Comparison of ENCODE assay signal across 8 cellular contexts in the genomic region with DNA sequence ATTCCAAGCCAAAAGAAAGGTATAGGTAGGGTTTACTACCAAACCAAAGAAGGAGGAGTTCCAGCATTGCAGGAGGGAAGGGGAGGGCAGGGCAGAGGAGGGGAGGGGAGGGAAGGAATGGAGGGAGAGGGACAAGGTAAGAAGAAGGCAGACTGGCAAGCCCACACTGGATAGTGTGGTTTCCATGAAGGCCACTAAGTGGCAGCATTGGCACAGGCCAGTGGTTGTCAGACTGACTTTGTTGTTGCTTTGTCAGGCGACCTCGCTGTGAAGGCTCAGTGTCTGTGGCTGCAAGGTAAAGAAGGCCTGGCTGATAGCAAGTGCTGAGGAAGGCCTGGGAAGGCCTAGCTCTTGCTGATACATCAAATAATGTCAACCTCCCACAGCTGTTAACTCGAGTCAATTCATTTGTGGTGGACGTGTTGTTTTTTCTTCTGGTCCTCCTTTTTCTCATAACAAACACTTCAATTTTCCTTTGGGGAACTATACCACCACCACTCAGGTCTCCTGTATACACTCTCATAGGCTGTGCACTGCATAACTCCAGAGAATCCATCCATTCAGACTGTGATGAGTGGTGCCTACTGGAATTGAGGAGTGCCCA. TPM values are rescaled to one million over a fixed set of nuclear protein-coding genes. Genes with fewer than 3 reads are reported as not detected.
DNase-seq lines count a peak whose midpoint lies in the region; ATAC-seq and TF ChIP-seq lines count a peak whose summit lies in the region.

No MANE protein-coding gene starts in this region.

- no peak overlapping the region for H3K27ac Mint-ChIP-seq in T-helper 17 cell

- no peaks in the 10 kb centered on the region for H3K27me3 ChIP-seq in kidney epithelial cell (ENCODE audit: control insufficient read depth, insufficient read depth, low read length)

- no peak overlapping the region for H3K4me3 Mint-ChIP-seq in T-helper 17 cell

- no peaks in the 10 kb centered on the region for H3K36me3 Mint-ChIP-seq in T-helper 17 cell (ENCODE audit: low read depth)

- DNase-seq in NCI-H2081 (lab: John Stamatoyannopoulos, UW) = peak; percentile 53 to 75
- DNase-seq in NCI-H2081 treated with DMSO at 0.1 percent for 48 hours (lab: John Stamatoyannopoulos, UW) = no peak
- DNase-seq in NCI-H1417 (lab: John Stamatoyannopoulos, UW) = peak; percentile 21 to 72 (median 50)
- DNase-seq in T-helper 17 cell = peak in 1 of 3 donors; percentile 21
- DNase-seq in T47D (ENCODE audit: low read depth in 1 of 2, low spot score in 1 of 2) = peak; percentile 72 to 87
- no peak for DNase-seq in kidney epithelial cell (ENCODE audit: low read depth)
- peak; percentile 21 to 28 for DNase-seq in stimulated activated CD4-positive, alpha-beta T cell treated with anti-CD3 and anti-CD28 coated beads, Interleukin-4, amount 100 ng/mL, for 48 hours (ENCODE audit: low read depth in 2 of 2)

- no peak overlapping the region for H3K4me3 ChIP-seq in kidney epithelial cell (ENCODE audit: low read depth, low read length)

- H3K36me3 ChIP-seq in kidney epithelial cell (ENCODE audit: control insufficient read depth, insufficient read depth, low read length) = no peaks in the 10 kb centered on the region

- in situ Hi-C loops in T47D (cut with HindIII; ENCODE audit: low pct_unique_long_range_greater_than_20kb, low sequenced_read_pairs) = no loop called here

- ATAC-seq in T-helper 17 cell (peak; percentile 76), GM21576 (IDR thresholded peaks at IDR 0.05; ENCODE audit: unreplicated experiment) (no peak)

- peaks cover 32% of the 10 kb centered on the region for H3K27me3 Mint-ChIP-seq in T-helper 17 cell

- no peaks in the 10 kb centered on the region for H3K9me3 ChIP-seq in T-helper 17 cell (ENCODE audit: control insufficient read depth, low read length, poor library complexity, severe bottlenecking)

- peak; percentile 75 for TF ChIP-seq CTCF in kidney epithelial cell (IDR thresholded peaks at IDR 0.05; ENCODE audit: insufficient read depth, low read length, poor library complexity, severe bottlenecking)

- H3K4me1 Mint-ChIP-seq in T-helper 17 cell = no peaks in the 10 kb centered on the region

RNA-seq across cellular contexts. Expression of a gene that starts 7.7 kb away (rescaled TPM):
- total RNA-seq in T-helper 17 cell (under 1 TPM; 0.21 to 0.27 TPM), kidney epithelial cell (7.8 and 8.0 TPM in 2 replicates)

RNA-seq across cellular contexts. Expression of a gene that starts 29.4 kb away (rescaled TPM):
- total RNA-seq in T-helper 17 cell (not detected), kidney epithelial cell (not detected in 2 replicates)

Comparison
In these comparisons a context has a peak if more than half of its experiments do, and no peak if none do; other contexts are left out.
1. DNase-seq: peak in NCI-H2081 (2 of 2), NCI-H1417 (3 of 3), T47D (2 of 2) and stimulated activated CD4-positive, alpha-beta T cell treated with anti-CD3 and anti-CD28 coated beads, Interleukin-4, amount 100 ng/mL, for 48 hours (2 of 2); none in NCI-H2081 treated with DMSO at 0.1 percent for 48 hours (single experiment) and kidney epithelial cell (single experiment).